1 cellular context compared by ENCODE assay signal in the genomic region with DNA sequence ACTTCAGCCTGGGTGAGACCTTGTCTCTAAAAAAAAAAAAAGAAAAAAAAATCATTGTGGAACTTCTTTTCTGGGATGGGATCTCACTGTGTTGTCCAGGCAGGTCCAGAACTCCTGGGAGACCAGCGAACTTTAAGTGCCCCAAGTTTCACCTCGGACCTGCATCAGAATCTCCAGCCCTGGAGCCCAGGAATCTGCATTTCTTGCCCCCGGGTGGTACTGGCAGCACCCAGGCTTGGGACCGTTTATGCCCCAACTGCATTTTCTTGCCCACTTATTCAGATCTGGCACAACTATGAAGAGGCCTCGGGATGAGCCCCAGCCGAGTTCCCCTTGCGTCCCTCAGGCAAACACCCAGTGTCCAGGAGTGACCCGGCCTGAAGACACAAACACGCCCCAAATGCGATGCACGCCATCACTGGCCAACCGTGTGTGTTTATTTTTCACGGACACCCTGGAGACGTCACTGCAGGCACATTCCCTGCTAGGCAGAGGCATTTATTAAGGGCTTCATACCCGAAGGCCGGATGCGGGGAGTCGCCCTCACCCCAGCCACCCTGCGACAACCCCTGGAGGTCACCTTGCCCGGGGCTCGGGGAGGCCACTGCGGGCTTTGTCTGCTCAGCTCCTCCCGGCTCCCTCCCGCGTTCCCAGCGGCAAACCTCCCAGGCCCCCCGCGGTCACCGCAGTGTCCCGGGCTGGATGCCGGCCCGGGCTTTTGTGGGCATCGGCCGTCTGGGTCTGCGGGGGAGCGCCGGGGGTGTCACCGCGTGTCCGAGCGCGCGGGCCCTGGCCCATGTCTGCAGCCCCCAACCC.
TF ChIP-seq lines count a peak whose summit lies in the region.

No MANE protein-coding gene starts in this region.

TF ChIP-seq in HepG2, 621 proteins besides CTCF, POLR2A, EP300 and RAD21 (continued from another document and continues in another):
- TF ChIP-seq, protein P1, sequence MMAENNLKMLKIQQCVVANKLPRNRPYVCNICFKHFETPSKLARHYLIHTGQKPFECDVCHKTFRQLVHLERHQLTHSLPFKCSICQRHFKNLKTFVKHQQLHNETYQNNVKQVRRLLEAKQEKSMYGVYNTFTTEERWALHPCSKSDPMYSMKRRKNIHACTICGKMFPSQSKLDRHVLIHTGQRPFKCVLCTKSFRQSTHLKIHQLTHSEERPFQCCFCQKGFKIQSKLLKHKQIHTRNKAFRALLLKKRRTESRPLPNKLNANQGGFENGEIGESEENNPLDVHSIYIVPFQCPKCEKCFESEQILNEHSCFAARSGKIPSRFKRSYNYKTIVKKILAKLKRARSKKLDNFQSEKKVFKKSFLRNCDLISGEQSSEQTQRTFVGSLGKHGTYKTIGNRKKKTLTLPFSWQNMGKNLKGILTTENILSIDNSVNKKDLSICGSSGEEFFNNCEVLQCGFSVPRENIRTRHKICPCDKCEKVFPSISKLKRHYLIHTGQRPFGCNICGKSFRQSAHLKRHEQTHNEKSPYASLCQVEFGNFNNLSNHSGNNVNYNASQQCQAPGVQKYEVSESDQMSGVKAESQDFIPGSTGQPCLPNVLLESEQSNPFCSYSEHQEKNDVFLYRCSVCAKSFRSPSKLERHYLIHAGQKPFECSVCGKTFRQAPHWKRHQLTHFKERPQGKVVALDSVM (CRISPR knock-in tag; IDR thresholded peaks at IDR 0.05), result 0 out of 2 replicates have a peak, but pooled peaks have one; percentile 6
- TF ChIP-seq ZFP82 (CRISPR knock-in tag; IDR thresholded peaks at IDR 0.05; ENCODE audit: borderline replicate concordance), result 0 out of 2 replicates have a peak, but pooled peaks have one; percentile 71
- TF ChIP-seq KLF6 (CRISPR knock-in tag; IDR thresholded peaks at IDR 0.05), result peak; percentile 76; the same call in 1 of the 2 replicates
- peak; percentile 40 for TF ChIP-seq ZNF781 (CRISPR knock-in tag; IDR thresholded peaks at IDR 0.05; ENCODE audit: borderline replicate concordance, not compliant biosample characterization)
- peak; percentile 63; the same call in 1 of the 2 replicates for TF ChIP-seq HIVEP1 (CRISPR knock-in tag; IDR thresholded peaks at IDR 0.05)
- TF ChIP-seq, protein P2, sequence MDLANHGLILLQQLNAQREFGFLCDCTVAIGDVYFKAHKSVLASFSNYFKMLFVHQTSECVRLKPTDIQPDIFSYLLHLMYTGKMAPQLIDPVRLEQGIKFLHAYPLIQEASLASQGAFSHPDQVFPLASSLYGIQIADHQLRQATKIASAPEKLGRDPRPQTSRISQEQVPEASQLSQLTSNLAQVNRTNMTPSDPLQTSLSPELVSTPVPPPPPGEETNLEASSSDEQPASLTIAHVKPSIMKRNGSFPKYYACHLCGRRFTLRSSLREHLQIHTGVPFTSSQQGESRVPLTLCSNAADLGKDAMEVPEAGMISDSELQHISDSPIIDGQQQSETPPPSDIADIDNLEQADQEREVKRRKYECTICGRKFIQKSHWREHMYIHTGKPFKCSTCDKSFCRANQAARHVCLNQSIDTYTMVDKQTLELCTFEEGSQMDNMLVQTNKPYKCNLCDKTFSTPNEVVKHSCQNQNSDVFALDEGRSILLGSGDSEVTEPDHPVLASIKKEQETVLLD (CRISPR knock-in tag; IDR thresholded peaks at IDR 0.05; ENCODE audit: low read depth), result no peak
- TF ChIP-seq, protein P3, sequence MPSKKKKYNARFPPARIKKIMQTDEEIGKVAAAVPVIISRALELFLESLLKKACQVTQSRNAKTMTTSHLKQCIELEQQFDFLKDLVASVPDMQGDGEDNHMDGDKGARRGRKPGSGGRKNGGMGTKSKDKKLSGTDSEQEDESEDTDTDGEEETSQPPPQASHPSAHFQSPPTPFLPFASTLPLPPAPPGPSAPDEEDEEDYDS (CRISPR knock-in tag; IDR thresholded peaks at IDR 0.05), result peak; percentile 38; the same call in 1 of the 2 replicates
- peak; percentile 52; the same call in 1 of the 2 replicates for TF ChIP-seq ARNTL (CRISPR knock-in tag; IDR thresholded peaks at IDR 0.05)
- TF ChIP-seq MXI1 (IDR thresholded peaks at IDR 0.05; ENCODE audit: borderline replicate concordance, low read depth, low read length), result peak; percentile 72; the same call in 1 of the 3 replicates
- peak; percentile 68 for TF ChIP-seq RBM22 (optimal IDR thresholded peaks at IDR 0.05; ENCODE audit: low read length)
- peak; percentile 44 for TF ChIP-seq TAF1 (CRISPR knock-in tag; IDR thresholded peaks at IDR 0.05)
- TF ChIP-seq ZNF263 (CRISPR knock-in tag; IDR thresholded peaks at IDR 0.05), result peak; percentile 46; the same call in 1 of the 2 replicates
- peak; percentile 28 for TF ChIP-seq SKI (IDR thresholded peaks at IDR 0.05; ENCODE audit: partially characterized antibody)
- TF ChIP-seq IRF2 (CRISPR knock-in tag; IDR thresholded peaks at IDR 0.05), result 0 out of 2 replicates have a peak, but pooled peaks have one; percentile 22
- TF ChIP-seq ZNF317 (CRISPR knock-in tag; IDR thresholded peaks at IDR 0.05), result 0 out of 2 replicates have a peak, but pooled peaks have one; percentile 61
- TF ChIP-seq, protein P4, sequence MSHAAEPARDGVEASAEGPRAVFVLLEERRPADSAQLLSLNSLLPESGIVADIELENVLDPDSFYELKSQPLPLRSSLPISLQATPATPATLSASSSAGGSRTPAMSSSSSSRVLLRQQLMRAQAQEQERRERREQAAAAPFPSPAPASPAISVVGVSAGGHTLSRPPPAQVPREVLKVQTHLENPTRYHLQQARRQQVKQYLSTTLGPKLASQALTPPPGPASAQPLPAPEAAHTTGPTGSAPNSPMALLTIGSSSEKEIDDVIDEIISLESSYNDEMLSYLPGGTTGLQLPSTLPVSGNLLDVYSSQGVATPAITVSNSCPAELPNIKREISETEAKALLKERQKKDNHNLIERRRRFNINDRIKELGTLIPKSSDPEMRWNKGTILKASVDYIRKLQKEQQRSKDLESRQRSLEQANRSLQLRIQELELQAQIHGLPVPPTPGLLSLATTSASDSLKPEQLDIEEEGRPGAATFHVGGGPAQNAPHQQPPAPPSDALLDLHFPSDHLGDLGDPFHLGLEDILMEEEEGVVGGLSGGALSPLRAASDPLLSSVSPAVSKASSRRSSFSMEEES (CRISPR knock-in tag; IDR thresholded peaks at IDR 0.05), result peak; percentile 44; the same call in 1 of the 2 replicates
- TF ChIP-seq ZNF883 (CRISPR knock-in tag; IDR thresholded peaks at IDR 0.05; ENCODE audit: not compliant biosample characterization), result peak; percentile 15
- no peak for TF ChIP-seq CEBPG (CRISPR knock-in tag; IDR thresholded peaks at IDR 0.05)
- peak; percentile 52; the same call in 1 of the 2 replicates for TF ChIP-seq ZNF563 (CRISPR knock-in tag; IDR thresholded peaks at IDR 0.05)
- no peak for TF ChIP-seq SIX1 (CRISPR knock-in tag; IDR thresholded peaks at IDR 0.05; ENCODE audit: borderline replicate concordance)
- TF ChIP-seq FOXA3 (CRISPR knock-in tag; IDR thresholded peaks at IDR 0.05), result peak; percentile 43; the same call in 1 of the 2 replicates
- no peak for TF ChIP-seq ZNF33B (CRISPR knock-in tag; IDR thresholded peaks at IDR 0.05)
- TF ChIP-seq, protein P5, sequence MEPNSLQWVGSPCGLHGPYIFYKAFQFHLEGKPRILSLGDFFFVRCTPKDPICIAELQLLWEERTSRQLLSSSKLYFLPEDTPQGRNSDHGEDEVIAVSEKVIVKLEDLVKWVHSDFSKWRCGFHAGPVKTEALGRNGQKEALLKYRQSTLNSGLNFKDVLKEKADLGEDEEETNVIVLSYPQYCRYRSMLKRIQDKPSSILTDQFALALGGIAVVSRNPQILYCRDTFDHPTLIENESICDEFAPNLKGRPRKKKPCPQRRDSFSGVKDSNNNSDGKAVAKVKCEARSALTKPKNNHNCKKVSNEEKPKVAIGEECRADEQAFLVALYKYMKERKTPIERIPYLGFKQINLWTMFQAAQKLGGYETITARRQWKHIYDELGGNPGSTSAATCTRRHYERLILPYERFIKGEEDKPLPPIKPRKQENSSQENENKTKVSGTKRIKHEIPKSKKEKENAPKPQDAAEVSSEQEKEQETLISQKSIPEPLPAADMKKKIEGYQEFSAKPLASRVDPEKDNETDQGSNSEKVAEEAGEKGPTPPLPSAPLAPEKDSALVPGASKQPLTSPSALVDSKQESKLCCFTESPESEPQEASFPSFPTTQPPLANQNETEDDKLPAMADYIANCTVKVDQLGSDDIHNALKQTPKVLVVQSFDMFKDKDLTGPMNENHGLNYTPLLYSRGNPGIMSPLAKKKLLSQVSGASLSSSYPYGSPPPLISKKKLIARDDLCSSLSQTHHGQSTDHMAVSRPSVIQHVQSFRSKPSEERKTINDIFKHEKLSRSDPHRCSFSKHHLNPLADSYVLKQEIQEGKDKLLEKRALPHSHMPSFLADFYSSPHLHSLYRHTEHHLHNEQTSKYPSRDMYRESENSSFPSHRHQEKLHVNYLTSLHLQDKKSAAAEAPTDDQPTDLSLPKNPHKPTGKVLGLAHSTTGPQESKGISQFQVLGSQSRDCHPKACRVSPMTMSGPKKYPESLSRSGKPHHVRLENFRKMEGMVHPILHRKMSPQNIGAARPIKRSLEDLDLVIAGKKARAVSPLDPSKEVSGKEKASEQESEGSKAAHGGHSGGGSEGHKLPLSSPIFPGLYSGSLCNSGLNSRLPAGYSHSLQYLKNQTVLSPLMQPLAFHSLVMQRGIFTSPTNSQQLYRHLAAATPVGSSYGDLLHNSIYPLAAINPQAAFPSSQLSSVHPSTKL (CRISPR knock-in tag; IDR thresholded peaks at IDR 0.05), result peak; percentile 23; the same call in 1 of the 2 replicates
- TF ChIP-seq, protein P6, sequence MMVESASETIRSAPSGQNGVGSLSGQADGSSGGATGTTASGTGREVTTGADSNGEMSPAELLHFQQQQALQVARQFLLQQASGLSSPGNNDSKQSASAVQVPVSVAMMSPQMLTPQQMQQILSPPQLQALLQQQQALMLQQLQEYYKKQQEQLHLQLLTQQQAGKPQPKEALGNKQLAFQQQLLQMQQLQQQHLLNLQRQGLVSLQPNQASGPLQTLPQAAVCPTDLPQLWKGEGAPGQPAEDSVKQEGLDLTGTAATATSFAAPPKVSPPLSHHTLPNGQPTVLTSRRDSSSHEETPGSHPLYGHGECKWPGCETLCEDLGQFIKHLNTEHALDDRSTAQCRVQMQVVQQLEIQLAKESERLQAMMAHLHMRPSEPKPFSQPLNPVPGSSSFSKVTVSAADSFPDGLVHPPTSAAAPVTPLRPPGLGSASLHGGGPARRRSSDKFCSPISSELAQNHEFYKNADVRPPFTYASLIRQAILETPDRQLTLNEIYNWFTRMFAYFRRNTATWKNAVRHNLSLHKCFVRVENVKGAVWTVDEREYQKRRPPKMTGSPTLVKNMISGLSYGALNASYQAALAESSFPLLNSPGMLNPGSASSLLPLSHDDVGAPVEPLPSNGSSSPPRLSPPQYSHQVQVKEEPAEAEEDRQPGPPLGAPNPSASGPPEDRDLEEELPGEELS (CRISPR knock-in tag; IDR thresholded peaks at IDR 0.05), result 0 out of 2 replicates have a peak, but pooled peaks have one; percentile 20
- TF ChIP-seq REL (CRISPR knock-in tag; conservative IDR thresholded peaks at IDR 0.05), result no peak
- peak; percentile 56 for TF ChIP-seq HNRNPLL (IDR thresholded peaks at IDR 0.05; ENCODE audit: low read depth, low read length, poor library complexity, severe bottlenecking)
- TF ChIP-seq, protein P7, sequence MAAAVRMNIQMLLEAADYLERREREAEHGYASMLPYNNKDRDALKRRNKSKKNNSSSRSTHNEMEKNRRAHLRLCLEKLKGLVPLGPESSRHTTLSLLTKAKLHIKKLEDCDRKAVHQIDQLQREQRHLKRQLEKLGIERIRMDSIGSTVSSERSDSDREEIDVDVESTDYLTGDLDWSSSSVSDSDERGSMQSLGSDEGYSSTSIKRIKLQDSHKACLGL (CRISPR knock-in tag; IDR thresholded peaks at IDR 0.05), result peak; percentile 79; the same call in 1 of the 2 replicates
- TF ChIP-seq ZNF720 (CRISPR knock-in tag; IDR thresholded peaks at IDR 0.05), result no peak
- TF ChIP-seq, protein P8, sequence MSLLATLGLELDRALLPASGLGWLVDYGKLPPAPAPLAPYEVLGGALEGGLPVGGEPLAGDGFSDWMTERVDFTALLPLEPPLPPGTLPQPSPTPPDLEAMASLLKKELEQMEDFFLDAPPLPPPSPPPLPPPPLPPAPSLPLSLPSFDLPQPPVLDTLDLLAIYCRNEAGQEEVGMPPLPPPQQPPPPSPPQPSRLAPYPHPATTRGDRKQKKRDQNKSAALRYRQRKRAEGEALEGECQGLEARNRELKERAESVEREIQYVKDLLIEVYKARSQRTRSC (CRISPR knock-in tag; IDR thresholded peaks at IDR 0.05; ENCODE audit: low read depth), result no peak
- no peak for TF ChIP-seq DR1 (CRISPR knock-in tag; IDR thresholded peaks at IDR 0.05)
- 0 out of 2 replicates have a peak, but pooled peaks have one; percentile 29 for TF ChIP-seq POLR2AphosphoS2 (IDR thresholded peaks at IDR 0.05; ENCODE audit: low read depth, low read length)
- TF ChIP-seq, protein P9, sequence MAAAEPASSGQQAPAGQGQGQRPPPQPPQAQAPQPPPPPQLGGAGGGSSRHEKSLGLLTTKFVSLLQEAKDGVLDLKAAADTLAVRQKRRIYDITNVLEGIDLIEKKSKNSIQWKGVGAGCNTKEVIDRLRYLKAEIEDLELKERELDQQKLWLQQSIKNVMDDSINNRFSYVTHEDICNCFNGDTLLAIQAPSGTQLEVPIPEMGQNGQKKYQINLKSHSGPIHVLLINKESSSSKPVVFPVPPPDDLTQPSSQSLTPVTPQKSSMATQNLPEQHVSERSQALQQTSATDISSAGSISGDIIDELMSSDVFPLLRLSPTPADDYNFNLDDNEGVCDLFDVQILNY (CRISPR knock-in tag; conservative IDR thresholded peaks at IDR 0.05), result no peak
- TF ChIP-seq ISL2 (CRISPR knock-in tag; IDR thresholded peaks at IDR 0.05), result no peak
- TF ChIP-seq ZNF530 (CRISPR knock-in tag; IDR thresholded peaks at IDR 0.05; ENCODE audit: low read depth), result no peak
- TF ChIP-seq, protein P10, sequence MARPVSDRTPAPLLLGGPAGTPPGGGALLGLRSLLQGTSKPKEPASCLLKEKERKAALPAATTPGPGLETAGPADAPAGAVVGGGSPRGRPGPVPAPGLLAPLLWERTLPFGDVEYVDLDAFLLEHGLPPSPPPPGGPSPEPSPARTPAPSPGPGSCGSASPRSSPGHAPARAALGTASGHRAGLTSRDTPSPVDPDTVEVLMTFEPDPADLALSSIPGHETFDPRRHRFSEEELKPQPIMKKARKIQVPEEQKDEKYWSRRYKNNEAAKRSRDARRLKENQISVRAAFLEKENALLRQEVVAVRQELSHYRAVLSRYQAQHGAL (CRISPR knock-in tag; IDR thresholded peaks at IDR 0.05; ENCODE audit: not compliant biosample characterization), result peak; percentile 49
- peak; percentile 73; the same call in 1 of the 2 replicates for TF ChIP-seq NFKB2 (CRISPR knock-in tag; IDR thresholded peaks at IDR 0.05; ENCODE audit: borderline replicate concordance)
- TF ChIP-seq CREB1 (IDR thresholded peaks at IDR 0.05), result peak; percentile 48; the same call in 1 of the 2 replicates
- no peak for TF ChIP-seq CREB1 (CRISPR knock-in tag; IDR thresholded peaks at IDR 0.05)
- no peak for TF ChIP-seq XRCC5 (optimal IDR thresholded peaks at IDR 0.05; ENCODE audit: low read length)
- TF ChIP-seq CBX5 (CRISPR knock-in tag; IDR thresholded peaks at IDR 0.05; ENCODE audit: borderline replicate concordance), result no peak
